In genomic region chr21:46295996-46296752, GRCh38 we compare ENCODE assay signal across 8 cellular contexts. TPM values are rescaled to one million over a fixed set of nuclear protein-coding genes. Genes with fewer than 3 reads are reported as not detected.
DNase-seq lines count a peak whose midpoint lies in the region; ATAC-seq, FAIRE-seq and TF ChIP-seq lines count a peak whose summit lies in the region.

No MANE protein-coding gene starts in this region.

- H2AFZ ChIP-seq in endothelial cell of umbilical vein (ENCODE audit: low read depth, low read length): no peak overlapping the region

- no peaks in the 10 kb centered on the region for H3K79me2 ChIP-seq in endothelial cell of umbilical vein (ENCODE audit: control insufficient read depth, insufficient read depth, low read length)

- no peaks in the 10 kb centered on the region for H3K9me3 Mint-ChIP-seq in activated CD4-positive, alpha-beta T cell treated with anti-CD3 and anti-CD28 coated beads for 36 hours (ENCODE audit: low read depth)
- no peaks in the 10 kb centered on the region for H3K9me3 Mint-ChIP-seq in neural crest cell

- H3K27me3 ChIP-seq in endothelial cell of umbilical vein (ENCODE audit: control insufficient read depth in 2 of 2, insufficient read depth in 2 of 2, low read length in 2 of 2) (no peaks in the 10 kb centered on the region), thoracic aorta (replicated peaks; ENCODE audit: insufficient read depth) (no peaks in the 10 kb centered on the region), foreskin keratinocyte (no peaks in the 10 kb centered on the region)

- H3K4me2 ChIP-seq in endothelial cell of umbilical vein (ENCODE audit: insufficient read depth, low read length): no peak overlapping the region

- H3K27me3 Mint-ChIP-seq in activated CD4-positive, alpha-beta T cell treated with anti-CD3 and anti-CD28 coated beads for 36 hours: no peaks in the 10 kb centered on the region
- no peaks in the 10 kb centered on the region for H3K27me3 Mint-ChIP-seq in neural crest cell (ENCODE audit: low read depth)

- no peaks in the 10 kb centered on the region for H4K20me1 ChIP-seq in endothelial cell of umbilical vein (replicated peaks; ENCODE audit: control insufficient read depth, extremely low read depth, insufficient read depth, low read length)

- no peak overlapping the region for H3K27ac Mint-ChIP-seq in activated CD4-positive, alpha-beta T cell treated with anti-CD3 and anti-CD28 coated beads for 36 hours
- H3K27ac Mint-ChIP-seq in neural crest cell (ENCODE audit: unreplicated experiment): no peak overlapping the region

- intact Hi-C loops in activated CD4-positive, alpha-beta T cell treated with anti-CD3 and anti-CD28 coated beads for 36 hours (cut with DNase I, micrococcal nuclease): no loop called here
- intact Hi-C loops in endothelial cell of umbilical vein (cut with micrococcal nuclease): no loop called here

- no peak for TF ChIP-seq POLR2A in endothelial cell of umbilical vein (IDR thresholded peaks at IDR 0.05; ENCODE audit: low read depth, low read length)

- H3K4me3 ChIP-seq in endothelial cell of umbilical vein (replicated peaks in 1 of 3; ENCODE audit: insufficient read depth in 1 of 3, low read depth in 1 of 3, low read length in 3 of 3) (no peak overlapping the region), thoracic aorta (peak overlapping the region; percentile 43)

- CTCF ChIA-PET in activated CD4-positive, alpha-beta T cell treated with anti-CD3 and anti-CD28 coated beads for 36 hours (lab: Charles Lee): interaction anchor here (0.6 kb wide), 1 partner anchor 159 kb away, joined by 3 read pairs; no protein-coding TSS in a partner anchor
- CTCF ChIA-PET in endothelial cell of umbilical vein (lab: Charles Lee): interaction anchor here (1.2 kb wide), 2 partner anchors 10 to 153 kb away, joined by 3 read pairs; no protein-coding TSS in a partner anchor

- peaks cover 9% of the 10 kb centered on the region for H3K4me1 ChIP-seq in endothelial cell of umbilical vein (ENCODE audit: control insufficient read depth, extremely low read depth, insufficient read depth, low read length)
- peaks cover 5 to 10% of the 10 kb centered on the region in 2 donors for H3K4me1 ChIP-seq in thoracic aorta (ENCODE audit: control insufficient read depth in 1 of 2, low read depth in 2 of 2)
- H3K4me1 ChIP-seq in foreskin keratinocyte: no peaks in the 10 kb centered on the region

- peaks cover 28% of the 10 kb centered on the region for H3K36me3 Mint-ChIP-seq in activated CD4-positive, alpha-beta T cell treated with anti-CD3 and anti-CD28 coated beads for 36 hours (ENCODE audit: low read depth)
- peaks cover 33% of the 10 kb centered on the region for H3K36me3 Mint-ChIP-seq in neural crest cell (ENCODE audit: low read depth)

- peak; percentile 69 for FAIRE-seq in endothelial cell of umbilical vein (lab: Jason Lieb, UNC)

- TF ChIP-seq CTCF in endothelial cell of umbilical vein (IDR thresholded peaks at IDR 0.05; ENCODE audit: extremely low read depth in 1 of 2, insufficient read depth in 1 of 2, low read depth in 1 of 2, low read length in 2 of 2): no peak
- TF ChIP-seq CTCF in neural crest cell (conservative IDR thresholded peaks at IDR 0.05): no peak
- no peak for TF ChIP-seq CTCF in thoracic aorta (IDR thresholded peaks at IDR 0.05)
- no peak for TF ChIP-seq CTCF in foreskin keratinocyte (conservative IDR thresholded peaks at IDR 0.05)

- H3K9me1 ChIP-seq in endothelial cell of umbilical vein (replicated peaks; ENCODE audit: control insufficient read depth, extremely low read depth, insufficient read depth, low read length): no peaks in the 10 kb centered on the region

- H3K27ac ChIP-seq in endothelial cell of umbilical vein (ENCODE audit: insufficient read depth, low read depth, low read length) (no peak overlapping the region), thoracic aorta (no peak overlapping the region), foreskin keratinocyte (no peak overlapping the region)

- no peaks in the 10 kb centered on the region for H3K9me3 ChIP-seq in endothelial cell of umbilical vein (replicated peaks; ENCODE audit: control insufficient read depth, insufficient read depth, low read length)
- H3K9me3 ChIP-seq in thoracic aorta: no peaks in the 10 kb centered on the region

- peaks cover 0 to 4% of the 10 kb centered on the region in 2 experiments for H3K36me3 ChIP-seq in endothelial cell of umbilical vein (ENCODE audit: control insufficient read depth in 2 of 2, extremely low read depth in 1 of 2, insufficient read depth in 2 of 2, low read length in 2 of 2)
- H3K36me3 ChIP-seq in thoracic aorta: no peaks in the 10 kb centered on the region

- H3K4me1 Mint-ChIP-seq in activated CD4-positive, alpha-beta T cell treated with anti-CD3 and anti-CD28 coated beads for 36 hours: peaks cover 4% of the 10 kb centered on the region
- H3K4me1 Mint-ChIP-seq in neural crest cell: peaks cover 16% of the 10 kb centered on the region

- peak; percentile 74 for ATAC-seq in activated CD4-positive, alpha-beta T cell treated with anti-CD3 and anti-CD28 coated beads for 36 hours
- ATAC-seq in thoracic aorta (ENCODE audit: insufficient number of reproducible peaks, low FRiP score, low read depth) (no peak), foreskin keratinocyte (no peak)

- peak overlapping the region; percentile 26 for H3K4me3 Mint-ChIP-seq in activated CD4-positive, alpha-beta T cell treated with anti-CD3 and anti-CD28 coated beads for 36 hours
- peak overlapping the region; percentile 59 for H3K4me3 Mint-ChIP-seq in neural crest cell

- no TSS peak for BruUV-seq in endothelial cell of umbilical vein (replicated peaks; lab: Mats Ljungman, UMichigan)

- POLR2A ChIA-PET in activated CD4-positive, alpha-beta T cell treated with anti-CD3 and anti-CD28 coated beads for 36 hours (lab: Charles Lee): no interaction called here
- POLR2A ChIA-PET in endothelial cell of umbilical vein (lab: Charles Lee): no interaction called here

- H3K9ac ChIP-seq in endothelial cell of umbilical vein (replicated peaks; ENCODE audit: extremely low read depth, insufficient read depth, low read length): no peak overlapping the region

- dilution Hi-C loops in endothelial cell of umbilical vein (cut with MboI; ENCODE audit: extremely low pct_ligation_motif_present, low sequenced_read_pairs): no loop called here

- DNase-seq in NCI-H187 treated with DMSO at 0.1 percent for 48 hours (lab: John Stamatoyannopoulos, UW) (peak; percentile 21), NCI-H187 (lab: John Stamatoyannopoulos, UW) (no peak), endothelial cell of umbilical vein (ENCODE audit: low read depth, low spot score) (no peak), neural crest cell (ENCODE audit: low read depth, low spot score) (peak; percentile 22), thoracic aorta (ENCODE audit: low spot score) (peak; percentile 15), foreskin keratinocyte (no peak), KG1 (lab: John Stamatoyannopoulos, UW) (no peak)
- DNase-seq in activated CD4-positive, alpha-beta T cell treated with anti-CD3 and anti-CD28 coated beads for 36 hours: peak; percentile 73

RNA-seq across cellular contexts. Expression of gene YBEY, which starts 10.0 kb away (rescaled TPM):
- 10 to 100 TPM; 16.9 to 20.6 TPM for total RNA-seq in activated CD4-positive, alpha-beta T cell treated with anti-CD3 and anti-CD28 coated beads for 36 hours
- total RNA-seq in endothelial cell of umbilical vein (6.1 and 10.5 TPM in 2 replicates), neural crest cell (23.0 and 23.1 TPM in 2 replicates), thoracic aorta (10 to 100 TPM in 1 of 2 donors, 1 to 10 TPM in 1; 5.1 to 11.9 TPM), foreskin keratinocyte (12.5 and 14.6 TPM in 2 replicates)
- polyA plus RNA-seq in endothelial cell of umbilical vein (12.4 and 15.3 TPM in 2 replicates), foreskin keratinocyte (14.3 and 21.2 TPM in 2 replicates)
- polyA plus RNA-seq in endothelial cell of umbilical vein (2011; cell fraction: cytosol; rRNA removed): 16.5 and 16.8 TPM in 2 replicates
- polyA plus RNA-seq in endothelial cell of umbilical vein (2011; cell fraction: nucleus; rRNA removed): 7.9 and 12.4 TPM in 2 replicates
- 14.5 and 15.6 TPM in 2 replicates for polyA plus RNA-seq in endothelial cell of umbilical vein (2012)
- polyA minus RNA-seq in endothelial cell of umbilical vein: 3.4 and 5.9 TPM in 2 replicates
- 6.9 TPM for polyA minus RNA-seq in endothelial cell of umbilical vein (2011; cell fraction: cytosol; rRNA and poly(A)+ RNA removed)
- 3.9 and 5.0 TPM in 2 replicates for polyA minus RNA-seq in endothelial cell of umbilical vein (2011; cell fraction: nucleus; rRNA and poly(A)+ RNA removed)

RNA-seq across cellular contexts. Expression of gene MCM3AP, which starts 10.8 kb away (rescaled TPM):
- 100 to 1,000 TPM in 1 of 2 experiments, 10 to 100 TPM in 1; 71.1 to 106 TPM for total RNA-seq in activated CD4-positive, alpha-beta T cell treated with anti-CD3 and anti-CD28 coated beads for 36 hours
- total RNA-seq in endothelial cell of umbilical vein (106 and 115 TPM in 2 replicates), neural crest cell (142 and 153 TPM in 2 replicates), thoracic aorta (100 to 1,000 TPM in 1 of 2 donors, 10 to 100 TPM in 1; 84.3 to 101 TPM), foreskin keratinocyte (67.8 and 69.6 TPM in 2 replicates)
- polyA plus RNA-seq in endothelial cell of umbilical vein (35.4 and 37.9 TPM in 2 replicates), foreskin keratinocyte (27.7 and 28.2 TPM in 2 replicates)
- 32.3 and 32.9 TPM in 2 replicates for polyA plus RNA-seq in endothelial cell of umbilical vein (2011; cell fraction: cytosol; rRNA removed)
- polyA plus RNA-seq in endothelial cell of umbilical vein (2011; cell fraction: nucleus; rRNA removed): 175 and 178 TPM in 2 replicates
- 58.8 and 60.0 TPM in 2 replicates for polyA plus RNA-seq in endothelial cell of umbilical vein (2012)
- 64.6 and 78.3 TPM in 2 replicates for polyA minus RNA-seq in endothelial cell of umbilical vein
- 54.2 TPM for polyA minus RNA-seq in endothelial cell of umbilical vein (2011; cell fraction: cytosol; rRNA and poly(A)+ RNA removed)
- polyA minus RNA-seq in endothelial cell of umbilical vein (2011; cell fraction: nucleus; rRNA and poly(A)+ RNA removed): 117 and 125 TPM in 2 replicates

RNA-seq across cellular contexts. Expression of gene C21orf58, which starts 27.5 kb away (rescaled TPM):
- 10 to 100 TPM; 27.4 to 33.0 TPM for total RNA-seq in activated CD4-positive, alpha-beta T cell treated with anti-CD3 and anti-CD28 coated beads for 36 hours
- total RNA-seq in endothelial cell of umbilical vein: 19.3 and 24.3 TPM in 2 replicates
- 6.0 and 7.4 TPM in 2 replicates for polyA plus RNA-seq in endothelial cell of umbilical vein
- 4.5 and 5.7 TPM in 2 replicates for polyA plus RNA-seq in endothelial cell of umbilical vein (2011; cell fraction: cytosol; rRNA removed)
- 33.4 and 39.1 TPM in 2 replicates for polyA plus RNA-seq in endothelial cell of umbilical vein (2011; cell fraction: nucleus; rRNA removed)
- polyA plus RNA-seq in endothelial cell of umbilical vein (2012): 2.1 and 3.8 TPM in 2 replicates
- polyA minus RNA-seq in endothelial cell of umbilical vein: 7.3 and 8.3 TPM in 2 replicates
- polyA minus RNA-seq in endothelial cell of umbilical vein (2011; cell fraction: cytosol; rRNA and poly(A)+ RNA removed): 16.8 TPM
- polyA minus RNA-seq in endothelial cell of umbilical vein (2011; cell fraction: nucleus; rRNA and poly(A)+ RNA removed): 14.3 and 20.3 TPM in 2 replicates
- total RNA-seq in neural crest cell: 61.0 and 61.5 TPM in 2 replicates
- 1 to 10 TPM in 1 of 2 donors, under 1 TPM in 1; 0.81 to 3.2 TPM for total RNA-seq in thoracic aorta
- total RNA-seq in foreskin keratinocyte: 7.0 and 7.1 TPM in 2 replicates
- polyA plus RNA-seq in foreskin keratinocyte: 3.3 and 3.8 TPM in 2 replicates

RNA-seq across cellular contexts. Expression of gene PCNT, which starts 27.8 kb away (rescaled TPM):
- total RNA-seq in activated CD4-positive, alpha-beta T cell treated with anti-CD3 and anti-CD28 coated beads for 36 hours: 10 to 100 TPM; 46.5 to 47.7 TPM
- 38.5 and 49.5 TPM in 2 replicates for total RNA-seq in endothelial cell of umbilical vein
- polyA plus RNA-seq in endothelial cell of umbilical vein: 9.5 and 9.6 TPM in 2 replicates
- polyA plus RNA-seq in endothelial cell of umbilical vein (2011; cell fraction: cytosol; rRNA removed): 11.7 and 13.9 TPM in 2 replicates
- 71.0 and 95.6 TPM in 2 replicates for polyA plus RNA-seq in endothelial cell of umbilical vein (2011; cell fraction: nucleus; rRNA removed)
- polyA plus RNA-seq in endothelial cell of umbilical vein (2012): 13.5 and 18.4 TPM in 2 replicates
- polyA minus RNA-seq in endothelial cell of umbilical vein: 44.0 and 55.1 TPM in 2 replicates
- 16.3 TPM for polyA minus RNA-seq in endothelial cell of umbilical vein (2011; cell fraction: cytosol; rRNA and poly(A)+ RNA removed)
- 33.8 and 34.3 TPM in 2 replicates for polyA minus RNA-seq in endothelial cell of umbilical vein (2011; cell fraction: nucleus; rRNA and poly(A)+ RNA removed)
- total RNA-seq in neural crest cell: 54.8 and 60.4 TPM in 2 replicates
- 10 to 100 TPM; 46.8 to 51.4 TPM for total RNA-seq in thoracic aorta
- 21.9 and 25.8 TPM in 2 replicates for total RNA-seq in foreskin keratinocyte
- polyA plus RNA-seq in foreskin keratinocyte: 7.5 and 10.0 TPM in 2 replicates

Comparison
In these comparisons a context has a peak if more than half of its experiments do, and no peak if none do; other contexts are left out.
1. DNase-seq: peak in NCI-H187 treated with DMSO at 0.1 percent for 48 hours (single experiment), activated CD4-positive, alpha-beta T cell treated with anti-CD3 and anti-CD28 coated beads for 36 hours (single experiment), neural crest cell (single experiment) and thoracic aorta (single experiment); none in NCI-H187 (0 of 2), endothelial cell of umbilical vein (single experiment), foreskin keratinocyte (0 of 2) and KG1 (single experiment).